In genomic region chr6:169701953-169702639, GRCh38 we compare ENCODE assay signal across 1 cellular context.
A peak's percentile ranks its signal among the peaks of the same experiment; 100 is the strongest.
TF ChIP-seq lines count a peak whose summit lies in the region.

Gene C6orf120, plus strand, starts transcription at chr6:169702126. Its CDS starts 334 bp downstream, at chr6:169702460.
Gene WDR27, minus strand, starts transcription at chr6:169702029. Its CDS starts 13,024 bp downstream, at chr6:169689005.

TF ChIP-seq in HepG2, 621 proteins besides CTCF, POLR2A, EP300 and RAD21 (continued from another document and continues in another):
- TF ChIP-seq REST (IDR thresholded peaks at IDR 0.05; ENCODE audit: borderline replicate concordance in 1 of 2, low read depth in 1 of 2, low read length in 2 of 2) (no peak; a peak in 1 of 4 replicates), ZNF251 (CRISPR knock-in tag; IDR thresholded peaks at IDR 0.05) (no peak), ZNF574 (CRISPR knock-in tag; IDR thresholded peaks at IDR 0.05) (peak; percentile 92), ZNF616 (CRISPR knock-in tag; IDR thresholded peaks at IDR 0.05; ENCODE audit: low read depth) (peak; percentile 90; the same call in 1 of the 2 replicates), TBX2 (CRISPR knock-in tag; IDR thresholded peaks at IDR 0.05; ENCODE audit: borderline replicate concordance) (peak; percentile 84; the same call in 1 of the 2 replicates), MEF2D (CRISPR knock-in tag; IDR thresholded peaks at IDR 0.05) (peak; percentile 13; the same call in 1 of the 2 replicates), ZNF749 (CRISPR knock-in tag; IDR thresholded peaks at IDR 0.05; ENCODE audit: borderline replicate concordance) (no peak), NR2F2 (IDR thresholded peaks at IDR 0.05; ENCODE audit: borderline replicate concordance, low read depth) (0 out of 2 replicates have a peak, but pooled peaks have one; percentile 9), SOX5 (CRISPR knock-in tag; IDR thresholded peaks at IDR 0.05; ENCODE audit: borderline replicate concordance) (peak; percentile 74; the same call in 1 of the 2 replicates), KLF11 (CRISPR knock-in tag; IDR thresholded peaks at IDR 0.05) (peak; percentile 91; the same call in 1 of the 2 replicates), ZNF639 (CRISPR knock-in tag; conservative IDR thresholded peaks at IDR 0.05) (peak; percentile 94), ZNF24 (IDR thresholded peaks at IDR 0.05) (no peak), TFDP1 (CRISPR knock-in tag; IDR thresholded peaks at IDR 0.05; ENCODE audit: borderline replicate concordance) (peak; percentile 88), TBX3 (IDR thresholded peaks at IDR 0.05; ENCODE audit: borderline replicate concordance) (peak; percentile 9; the same call in 1 of the 2 replicates), MATR3 (CRISPR knock-in tag; IDR thresholded peaks at IDR 0.05) (0 out of 2 replicates have a peak, but pooled peaks have one; percentile 42), TSC22D2 (CRISPR knock-in tag; IDR thresholded peaks at IDR 0.05; ENCODE audit: borderline replicate concordance) (0 out of 2 replicates have a peak, but pooled peaks have one; percentile 75), SSRP1 (CRISPR knock-in tag; IDR thresholded peaks at IDR 0.05) (no peak), ELK4 (CRISPR knock-in tag; IDR thresholded peaks at IDR 0.05; ENCODE audit: borderline replicate concordance) (peak; percentile 40; the same call in 1 of the 2 replicates), NR1H2 (CRISPR knock-in tag; IDR thresholded peaks at IDR 0.05; ENCODE audit: borderline replicate concordance, low read depth) (0 out of 2 replicates have a peak, but pooled peaks have one; percentile 74), PHF21A (CRISPR knock-in tag; IDR thresholded peaks at IDR 0.05) (peak; percentile 71; the same call in 1 of the 2 replicates), IRF9 (CRISPR knock-in tag; IDR thresholded peaks at IDR 0.05; ENCODE audit: borderline replicate concordance) (no peak), ZNF740 (CRISPR knock-in tag; IDR thresholded peaks at IDR 0.05) (0 out of 2 replicates have a peak, but pooled peaks have one; percentile 10), MLX (CRISPR knock-in tag; IDR thresholded peaks at IDR 0.05) (no peak; the same call in 1 of the 2 replicates), ZBTB26 (CRISPR knock-in tag; IDR thresholded peaks at IDR 0.05; ENCODE audit: borderline replicate concordance) (0 out of 2 replicates have a peak, but pooled peaks have one; percentile 51), SP4 (CRISPR knock-in tag; IDR thresholded peaks at IDR 0.05) (peak; percentile 78; the same call in 1 of the 2 replicates), RARG (CRISPR knock-in tag; IDR thresholded peaks at IDR 0.05; ENCODE audit: low read depth) (peak; percentile 75; the same call in 1 of the 2 replicates), PHB2 (IDR thresholded peaks at IDR 0.05; ENCODE audit: partially characterized antibody) (no peak), DNMT3B (CRISPR knock-in tag; conservative IDR thresholded peaks at IDR 0.05) (0 out of 2 replicates have a peak, but pooled peaks have one; percentile 7), DDIT3 (CRISPR knock-in tag; IDR thresholded peaks at IDR 0.05) (no peak), SOX6 (IDR thresholded peaks at IDR 0.05) (no peak), SOX6 (CRISPR knock-in tag; IDR thresholded peaks at IDR 0.05) (peak; percentile 28; the same call in 1 of the 2 replicates), NFKB2 (CRISPR knock-in tag; IDR thresholded peaks at IDR 0.05; ENCODE audit: borderline replicate concordance) (peak; percentile 79; the same call in 1 of the 2 replicates), CSRNP1 (CRISPR knock-in tag; IDR thresholded peaks at IDR 0.05) (peak; percentile 90; the same call in 1 of the 2 replicates), KDM4B (CRISPR knock-in tag; IDR thresholded peaks at IDR 0.05) (peak; percentile 93), ZNF652 (CRISPR knock-in tag; IDR thresholded peaks at IDR 0.05; ENCODE audit: borderline replicate concordance, low read depth) (peak; percentile 53; the same call in 1 of the 2 replicates), KAT7 (CRISPR knock-in tag; IDR thresholded peaks at IDR 0.05; ENCODE audit: borderline replicate concordance) (peak; percentile 83), ZSCAN20 (CRISPR knock-in tag; IDR thresholded peaks at IDR 0.05; ENCODE audit: borderline replicate concordance) (peak; percentile 82), GLI4 (CRISPR knock-in tag; IDR thresholded peaks at IDR 0.05; ENCODE audit: borderline replicate concordance) (peak; percentile 0; the same call in 1 of the 2 replicates), HCFC1 (IDR thresholded peaks at IDR 0.05; ENCODE audit: low read depth, low read length) (peak; percentile 66), ZMYM4 (CRISPR knock-in tag; IDR thresholded peaks at IDR 0.05) (peak; percentile 96), ZFYVE20 (CRISPR knock-in tag; IDR thresholded peaks at IDR 0.05; ENCODE audit: borderline replicate concordance, low read depth) (peak; percentile 68; the same call in 1 of the 2 replicates), GABPA (IDR thresholded peaks at IDR 0.05; ENCODE audit: low read depth, low read length) (peak; percentile 93), GABPA (CRISPR knock-in tag; IDR thresholded peaks at IDR 0.05; ENCODE audit: low read depth) (peak; percentile 97), SMARCC2 (IDR thresholded peaks at IDR 0.05) (no peak), SP140L (CRISPR knock-in tag; IDR thresholded peaks at IDR 0.05; ENCODE audit: borderline replicate concordance) (0 out of 2 replicates have a peak, but pooled peaks have one; percentile 28), ZFX (CRISPR knock-in tag; IDR thresholded peaks at IDR 0.05; ENCODE audit: low read depth) (peak; percentile 99), ZNF772 (CRISPR knock-in tag; IDR thresholded peaks at IDR 0.05) (peak; percentile 51; the same call in 1 of the 2 replicates), ZNF382 (CRISPR knock-in tag; IDR thresholded peaks at IDR 0.05; ENCODE audit: borderline replicate concordance) (no peak), FLYWCH1 (CRISPR knock-in tag; IDR thresholded peaks at IDR 0.05) (no peak), ZNF891 (CRISPR knock-in tag; IDR thresholded peaks at IDR 0.05) (0 out of 2 replicates have a peak, but pooled peaks have one; percentile 2)
